9 cellular contexts compared by ENCODE assay signal in genomic region chr14:37116933-37117844, GRCh38. TPM values are rescaled to one million over a fixed set of nuclear protein-coding genes. Genes with fewer than 3 reads are reported as not detected.
DNase-seq lines count a peak whose midpoint lies in the region; ATAC-seq, FAIRE-seq and TF ChIP-seq lines count a peak whose summit lies in the region.
"Had no signal": no experiment of that assay in that cellular context is flagged by ENCODE, and none has a peak within 500 bp of the region (broad histone marks: within the 10 kb centered on the region; RNA-seq: fewer than 3 reads in every experiment).

No MANE protein-coding gene starts in this region.

- H3K27me3 ChIP-seq in K562 (ENCODE audit: control insufficient read depth in 2 of 2, insufficient read depth in 2 of 2, low read length in 2 of 2), result no peaks in the 10 kb centered on the region
- H3K27me3 ChIP-seq in lower lobe of right lung (ENCODE audit: low read depth), result no peaks in the 10 kb centered on the region

- H3K27ac ChIP-seq in K562 (ENCODE audit: extremely low read depth, low read depth, low read length) (no peak overlapping the region), lower lobe of right lung (no peak overlapping the region)
- H3K27ac ChIP-seq: skin epidermis had no signal

- peaks cover 3% of the 10 kb centered on the region; the same call in 1 of the 3 replicates for H3K79me2 ChIP-seq in K562 (ENCODE audit: control insufficient read depth, insufficient read depth, low read length)

- POLR2A ChIA-PET in K562 (lab: Yijun Ruan, JAX), result interaction anchor here (0.6 kb wide), 1 partner anchor 43 kb away, joined by 3 read pairs; no protein-coding TSS in a partner anchor

- H3K4me3 ChIP-seq in K562 (no peak overlapping the region), lower lobe of right lung (no peak overlapping the region)
- H3K4me3 ChIP-seq: skin epidermis had no signal

- H3K9me3 ChIP-seq in K562 (replicated peaks; ENCODE audit: control insufficient read depth, insufficient read depth, low read depth, low read length), result no peaks in the 10 kb centered on the region
- peaks cover 5% of the 10 kb centered on the region for H3K9me3 ChIP-seq in lower lobe of right lung

- no peak for TF ChIP-seq POLR2A in K562 (conservative IDR thresholded peaks at IDR 0.05)

- in situ Hi-C loops in K562 (cut with MboI), result no loop called here

- no peaks in the 10 kb centered on the region for H3K9me1 ChIP-seq in K562 (ENCODE audit: control insufficient read depth, insufficient read depth, low read length)

- 0 out of 3 replicates have a peak, but pooled peaks have one; percentile 40 for ATAC-seq in K562
- no peak for ATAC-seq in lower lobe of right lung
- ATAC-seq in left lobe of liver, result no peak
- no peak for ATAC-seq in GM18867 (IDR thresholded peaks at IDR 0.05; ENCODE audit: unreplicated experiment)

- 79% methylated on average over 5 of the region's 5 CpGs for WGBS in K562 (ENCODE audit: insufficient coverage, low coverage, missing lambda C conversion rate)

- no peak overlapping the region for H2AFZ ChIP-seq in K562 (ENCODE audit: low read depth, low read length)

- no peak overlapping the region for H3K4me2 ChIP-seq in K562 (ENCODE audit: insufficient read depth, low read length)

- H3K36me3 ChIP-seq in K562 (ENCODE audit: control insufficient read depth, insufficient read depth, low read length) (no peaks in the 10 kb centered on the region), lower lobe of right lung (no peaks in the 10 kb centered on the region)

- H4K20me1 ChIP-seq in K562 (replicated peaks; ENCODE audit: control insufficient read depth, insufficient read depth, low read length), result no peaks in the 10 kb centered on the region

- no peak for TF ChIP-seq EP300 in K562 (IDR thresholded peaks at IDR 0.05; ENCODE audit: low read length)

- H3K9ac ChIP-seq in K562 (ENCODE audit: insufficient read depth in 1 of 2, low read depth in 2 of 2, low read length in 2 of 2), result no peak overlapping the region

- TF ChIP-seq RAD21 in K562 (CRISPR knock-in tag; conservative IDR thresholded peaks at IDR 0.05 in 1 of 2, IDR thresholded peaks at IDR 0.05 in 1 of 2), result peak; percentile 39 to 70

- DNase-seq in DMS79 (lab: John Stamatoyannopoulos, UW) (peak; percentile 13), M059J (ENCODE audit: low read depth) (peak; percentile 56), K562 (ENCODE audit: extremely low read depth in 1 of 4, low spot score in 3 of 4) (peak in 2 of 4 experiments; percentile 9), lung microvascular endothelial cell (ENCODE audit: low read depth in 2 of 2) (peak; percentile 11 to 68), foreskin melanocyte (no peak), lower lobe of right lung (no peak), left lobe of liver (ENCODE audit: low spot score) (no peak)

- CTCF ChIA-PET in K562 (lab: Yijun Ruan, JAX; ENCODE audit: low intra/inter-chr PET ratio), result interaction anchor here (0.6 to 0.7 kb wide), 2 partner anchors 63 to 342 kb away, joined by 3 read pairs; no protein-coding TSS in a partner anchor

- H3K4me1 ChIP-seq in K562 (replicated peaks in 1 of 2; ENCODE audit: control insufficient read depth in 2 of 2, insufficient read depth in 2 of 2, low read length in 2 of 2) (no peaks in the 10 kb centered on the region), lower lobe of right lung (no peaks in the 10 kb centered on the region)

- TF ChIP-seq CTCF in K562 (IDR thresholded peaks at IDR 0.05 in 2 of 3, conservative IDR thresholded peaks at IDR 0.05 in 1 of 3; ENCODE audit: insufficient read depth in 2 of 3, low read depth in 1 of 3, low read length in 3 of 3) (peak; percentile 16 to 50 (median 24); a peak in 3 of 6 replicates), lower lobe of right lung (IDR thresholded peaks at IDR 0.05) (no peak)

- no TSS peak for BruUV-seq in K562 (replicated peaks; lab: Mats Ljungman, UMichigan)

- FAIRE-seq in K562 (lab: Jason Lieb, UNC), result no peak

- intact Hi-C loops in K562 (cut with micrococcal nuclease) (no loop called here), lower lobe of right lung (cut with DNase I) (no loop called here)

TF ChIP-seq in K562, 482 proteins besides CTCF, POLR2A, EP300 and RAD21:
- TF ChIP-seq HMG20A (CRISPR knock-in tag; conservative IDR thresholded peaks at IDR 0.05), result no peak
- TF ChIP-seq EGR1 (conservative IDR thresholded peaks at IDR 0.05), result no peak
- TF ChIP-seq HOXB6 (CRISPR knock-in tag; IDR thresholded peaks at IDR 0.05; ENCODE audit: borderline replicate concordance), result no peak
- TF ChIP-seq GTF2A2 (tag; IDR thresholded peaks at IDR 0.05), result no peak
- no peak for TF ChIP-seq ZNF124 (CRISPR knock-in tag; IDR thresholded peaks at IDR 0.05)
- TF ChIP-seq, protein P1, sequence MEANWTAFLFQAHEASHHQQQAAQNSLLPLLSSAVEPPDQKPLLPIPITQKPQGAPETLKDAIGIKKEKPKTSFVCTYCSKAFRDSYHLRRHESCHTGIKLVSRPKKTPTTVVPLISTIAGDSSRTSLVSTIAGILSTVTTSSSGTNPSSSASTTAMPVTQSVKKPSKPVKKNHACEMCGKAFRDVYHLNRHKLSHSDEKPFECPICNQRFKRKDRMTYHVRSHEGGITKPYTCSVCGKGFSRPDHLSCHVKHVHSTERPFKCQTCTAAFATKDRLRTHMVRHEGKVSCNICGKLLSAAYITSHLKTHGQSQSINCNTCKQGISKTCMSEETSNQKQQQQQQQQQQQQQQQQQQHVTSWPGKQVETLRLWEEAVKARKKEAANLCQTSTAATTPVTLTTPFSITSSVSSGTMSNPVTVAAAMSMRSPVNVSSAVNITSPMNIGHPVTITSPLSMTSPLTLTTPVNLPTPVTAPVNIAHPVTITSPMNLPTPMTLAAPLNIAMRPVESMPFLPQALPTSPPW (CRISPR knock-in tag; IDR thresholded peaks at IDR 0.05), result no peak
- TF ChIP-seq ZNF239 (CRISPR knock-in tag; IDR thresholded peaks at IDR 0.05), result no peak
- TF ChIP-seq ZNF696 (CRISPR knock-in tag; conservative IDR thresholded peaks at IDR 0.05), result no peak
- no peak for TF ChIP-seq HMGXB4 (CRISPR knock-in tag; IDR thresholded peaks at IDR 0.05)
- no peak for TF ChIP-seq KDM2B (CRISPR knock-in tag; IDR thresholded peaks at IDR 0.05)
- no peak for TF ChIP-seq ZFP91 (CRISPR knock-in tag; IDR thresholded peaks at IDR 0.05)
- no peak for TF ChIP-seq ZNF121 (CRISPR knock-in tag; conservative IDR thresholded peaks at IDR 0.05)
- no peak for TF ChIP-seq HLTF (IDR thresholded peaks at IDR 0.05)
- TF ChIP-seq NBN (IDR thresholded peaks at IDR 0.05; ENCODE audit: low read depth), result no peak
- TF ChIP-seq RBM14 (IDR thresholded peaks at IDR 0.05; ENCODE audit: borderline replicate concordance, insufficient read depth, low read depth, low read length), result no peak
- no peak for TF ChIP-seq NFIC (IDR thresholded peaks at IDR 0.05)
- no peak for TF ChIP-seq ZNF584 (CRISPR knock-in tag; IDR thresholded peaks at IDR 0.05; ENCODE audit: low read depth)

RNA-seq across cellular contexts. Expression of gene SLC25A21, which starts 55.2 kb away (rescaled TPM):
- total RNA-seq in M059J (2014; rRNA removed; shearing (Covaris generic)), result 0.94 and 2.4 TPM in 2 replicates
- total RNA-seq in K562 (2011; cell fraction: chromatin; rRNA removed; ENCODE audit: low replicate concordance), result 13.3 and 20.2 TPM in 2 replicates
- total RNA-seq in K562 (2011; cell fraction: nucleolus; rRNA removed), result 10.0 and 13.8 TPM in 2 replicates
- 19.4 and 20.5 TPM in 2 replicates for total RNA-seq in K562 (2011; cell fraction: nucleoplasm; rRNA removed)
- total RNA-seq in K562 (2014; rRNA removed), result 21.6 and 25.8 TPM in 2 replicates
- total RNA-seq in K562 (2014; rRNA removed; fragmentation: Illumina TruSeq; extraction: Trizol), result 40.8 and 44.8 TPM in 2 replicates
- 34.8 and 46.9 TPM in 2 replicates for total RNA-seq in K562 (2015; rRNA removed; fragmentation: Illumina TruSeq; extraction: Trizol)
- total RNA-seq in K562 (2021), result 25.1 and 28.7 TPM in 2 replicates
- 9.3 and 15.2 TPM in 2 replicates for polyA plus RNA-seq in K562 (2011; rRNA removed)
- polyA plus RNA-seq in K562 (2011; cell fraction: cytosol; rRNA removed), result 4.5 and 5.1 TPM in 2 replicates
- 4.8 and 6.0 TPM in 2 replicates for polyA plus RNA-seq in K562 (2011; cell fraction: nucleus; rRNA removed)
- 20.9 and 25.7 TPM in 2 replicates for polyA plus RNA-seq in K562 (2012)
- 20.1 and 21.5 TPM in 2 replicates for polyA plus RNA-seq in K562 (2014; fragmentation: Illumina TruSeq; extraction: Trizol)
- polyA plus RNA-seq in K562 (2014; fragmentation: Nextera tagmentation; extraction: Ambion mirVana), result 10 to 100 TPM; 44.6 to 46.7 TPM
- 15.7 and 17.7 TPM in 2 replicates for polyA plus RNA-seq in K562 (2014; rRNA removed)
- polyA minus RNA-seq in K562 (2011; rRNA and poly(A)+ RNA removed), result 16.4 and 16.5 TPM in 2 replicates
- 9.4 and 12.5 TPM in 2 replicates for polyA minus RNA-seq in K562 (2011; cell fraction: cytosol; rRNA and poly(A)+ RNA removed)
- polyA minus RNA-seq in K562 (2011; cell fraction: nucleus; rRNA and poly(A)+ RNA removed), result 11.3 and 17.9 TPM in 2 replicates
- 0.20 and 0.87 TPM in 2 replicates for total RNA-seq in lung microvascular endothelial cell
- total RNA-seq in lower lobe of right lung, result 0.38 TPM
- total RNA-seq in left lobe of liver, result 0.25 TPM

Comparison
In these comparisons a context has a peak if more than half of its experiments do, and no peak if none do; other contexts are left out.
1. DNase-seq: peak in DMS79 (single experiment), M059J (single experiment) and lung microvascular endothelial cell (2 of 2); none in foreskin melanocyte (single experiment), lower lobe of right lung (single experiment) and left lobe of liver (single experiment).